ENCODE assay signal across 1 cellular context in genomic region chr6:121951918-121952379, GRCh38.
TF ChIP-seq lines count a peak whose summit lies in the region.

No MANE protein-coding gene starts in this region.

TF ChIP-seq in IMR-90, 13 proteins besides CTCF, POLR2A, EP300 and RAD21 (continued from another document):
- TF ChIP-seq MAZ (IDR thresholded peaks at IDR 0.05; ENCODE audit: borderline replicate concordance, low read depth, low read length) (no peak), ELK1 (IDR thresholded peaks at IDR 0.05; ENCODE audit: borderline replicate concordance, low read depth, low read length) (no peak)
